In the genomic region with DNA sequence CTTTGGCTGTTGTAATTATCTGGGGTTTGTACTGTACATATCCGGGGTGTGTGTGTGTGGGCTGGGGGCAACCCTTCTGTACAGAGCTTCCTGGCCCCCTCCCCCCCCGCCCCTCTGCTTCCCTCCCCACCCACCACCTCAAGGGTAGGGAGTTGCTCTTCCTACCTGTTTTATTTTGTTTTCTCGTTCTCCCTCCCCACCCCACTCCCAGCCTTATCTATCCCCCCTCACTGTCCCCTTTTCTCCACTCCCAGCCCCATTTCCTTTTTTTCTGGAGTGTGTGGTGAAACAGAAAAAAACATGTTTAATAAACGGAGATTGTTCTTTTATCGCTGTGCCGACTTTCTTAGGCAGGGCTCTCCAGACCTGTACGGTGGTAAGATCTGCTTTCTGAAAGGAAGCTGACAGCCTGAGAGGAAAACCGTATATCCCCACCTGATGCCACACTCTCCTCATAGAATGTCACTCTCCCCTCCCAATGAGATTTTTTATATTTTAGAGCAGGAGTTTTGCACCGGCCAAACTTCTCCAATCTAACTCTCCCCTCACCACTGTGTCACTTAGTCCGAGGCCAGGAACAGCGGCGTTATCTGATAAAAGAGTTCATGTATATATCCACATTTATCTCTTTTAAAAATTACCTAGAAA, we compare ENCODE assay signal across 8 cellular contexts. TPM values are rescaled to one million over a fixed set of nuclear protein-coding genes. Genes with fewer than 3 reads are reported as not detected.
DNase-seq lines count a peak whose midpoint lies in the region; ATAC-seq and TF ChIP-seq lines count a peak whose summit lies in the region.

No MANE protein-coding gene starts in this region.

- 4 to 6% (median 5%) methylated on average over 12 of the region's 12 CpGs for WGBS in heart left ventricle, 4 donors
- WGBS in transverse colon (ENCODE audit: low coverage in 1 of 2), 2 donors = 2 to 4% methylated on average over 7 to 12 of the region's 12 CpGs

- H3K4me1 Mint-ChIP-seq in activated naive CD8-positive, alpha-beta T cell treated with anti-CD3 and anti-CD28 coated beads, Interleukin-2, amount 50 U/mL, for 24 hours = peaks cover 28% of the 10 kb centered on the region

- H3K36me3 ChIP-seq in heart left ventricle (peaks cover 0 to 22% (median 10%) of the 10 kb centered on the region in 9 donors), left lung (peaks cover 0 to 13% of the 10 kb centered on the region in 2 donors), transverse colon (no peaks in the 10 kb centered on the region)

- H3K4me1 ChIP-seq in heart left ventricle (peaks cover 0 to 39% (median 17%) of the 10 kb centered on the region in 12 donors), left lung (peaks cover 6 to 59% of the 10 kb centered on the region in 2 donors), transverse colon (peaks cover 6 to 20% (median 17%) of the 10 kb centered on the region in 4 donors)

- H3K4me3 ChIP-seq in heart left ventricle (peak overlapping the region; percentile 71 to 99 (median 88)), left lung (peak overlapping the region; percentile 86 to 98), transverse colon (peak overlapping the region; percentile 50 to 81 (median 66))

- no peak for ATAC-seq in heart left ventricle
- no peak for ATAC-seq in left ventricle myocardium superior
- no peak for ATAC-seq in activated naive CD8-positive, alpha-beta T cell treated with anti-CD3 and anti-CD28 coated beads, Interleukin-2, amount 50 U/mL, for 24 hours
- peak; percentile 2 for ATAC-seq in left lung
- no peak for ATAC-seq in HG02763 (IDR thresholded peaks at IDR 0.05; ENCODE audit: unreplicated experiment)
- no peak for ATAC-seq in GM18870 (IDR thresholded peaks at IDR 0.05; ENCODE audit: unreplicated experiment)

- H3K9me3 ChIP-seq in heart left ventricle = no peaks in the 10 kb centered on the region
- no peaks in the 10 kb centered on the region for H3K9me3 ChIP-seq in left lung
- H3K9me3 ChIP-seq in transverse colon = no peaks in the 10 kb centered on the region

- H3K4me3 Mint-ChIP-seq in activated naive CD8-positive, alpha-beta T cell treated with anti-CD3 and anti-CD28 coated beads, Interleukin-2, amount 50 U/mL, for 24 hours = peak overlapping the region; percentile 89

- H3K9me3 Mint-ChIP-seq in activated naive CD8-positive, alpha-beta T cell treated with anti-CD3 and anti-CD28 coated beads, Interleukin-2, amount 50 U/mL, for 24 hours = no peaks in the 10 kb centered on the region

- in situ Hi-C loops in transverse colon (cut with MboI; ENCODE audit: low pct_ligation_motif_present in 1 of 4, low pct_unique_long_range_greater_than_20kb in 1 of 4, low sequenced_read_pairs in 3 of 4) = no loop called here

- H3K27ac ChIP-seq in heart left ventricle (peak overlapping the region; percentile 21 to 88 (median 86)), left lung (peak overlapping the region in 1 of 2 donors; percentile 89), transverse colon (peak overlapping the region; percentile 81 to 92 (median 82))

- no peaks in the 10 kb centered on the region for H3K27me3 ChIP-seq in heart left ventricle
- H3K27me3 ChIP-seq in left lung = no peaks in the 10 kb centered on the region
- H3K27me3 ChIP-seq in transverse colon = no peaks in the 10 kb centered on the region

- TF ChIP-seq CTCF in heart left ventricle (IDR thresholded peaks at IDR 0.05) (no peak), left lung (IDR thresholded peaks at IDR 0.05) (no peak), transverse colon (IDR thresholded peaks at IDR 0.05) (no peak)

- TF ChIP-seq POLR2A in heart left ventricle (IDR thresholded peaks at IDR 0.05) = no peak
- no peak for TF ChIP-seq POLR2A in transverse colon (IDR thresholded peaks at IDR 0.05)

- peak overlapping the region; percentile 87 for H3K27ac Mint-ChIP-seq in activated naive CD8-positive, alpha-beta T cell treated with anti-CD3 and anti-CD28 coated beads, Interleukin-2, amount 50 U/mL, for 24 hours

- no peaks in the 10 kb centered on the region for H3K27me3 Mint-ChIP-seq in activated naive CD8-positive, alpha-beta T cell treated with anti-CD3 and anti-CD28 coated beads, Interleukin-2, amount 50 U/mL, for 24 hours

- intact Hi-C loops in heart left ventricle (cut with DNase I) = loop anchor here in 2 of 10 donors (1.0 to 5.0 kb wide), 3 partner anchors 43 to 119 kb away; partner anchors contain the start of gene KIFC1 (in 1 of the 2)
- intact Hi-C loops in left ventricle myocardium superior (cut with micrococcal nuclease) = no loop called here
- intact Hi-C loops in left lung (cut with DNase I) = no loop called here
- intact Hi-C loops in transverse colon (cut with DNase I; ENCODE audit: low total_unique reads) = no loop called here

- no peak for TF ChIP-seq EP300 in transverse colon (IDR thresholded peaks at IDR 0.05; ENCODE audit: low read depth)

- DNase-seq in heart left ventricle (no peak), left ventricle myocardium superior (no peak), left lung (no peak), transverse colon (no peak), NCI-H2196 (lab: John Stamatoyannopoulos, UW; ENCODE audit: unreplicated experiment) (no peak)
- DNase-seq in activated naive CD8-positive, alpha-beta T cell treated with anti-CD3 and anti-CD28 coated beads, Interleukin-2, amount 50 U/mL, for 24 hours = no peak

- H3K36me3 Mint-ChIP-seq in activated naive CD8-positive, alpha-beta T cell treated with anti-CD3 and anti-CD28 coated beads, Interleukin-2, amount 50 U/mL, for 24 hours (ENCODE audit: low read depth) = peaks cover 19% of the 10 kb centered on the region

RNA-seq across cellular contexts. Expression of gene ZBTB9, which starts 0.9 kb away (rescaled TPM):
- total RNA-seq in heart left ventricle (1 to 10 TPM; 2.5 to 6.4 (median 4.7) TPM), left ventricle myocardium superior (5.1 TPM), left lung (1 to 10 TPM; 5.8 to 9.8 TPM), transverse colon (1 to 10 TPM in 2 of 4 donors, not detected in 2; 2.2 to 3.2 TPM)
- polyA plus RNA-seq in heart left ventricle = 1 to 10 TPM; 2.2 to 5.6 TPM

RNA-seq across cellular contexts. Expression of gene SYNGAP1, which starts 33.6 kb away (rescaled TPM):
- total RNA-seq in heart left ventricle (1 to 10 TPM; 2.4 to 9.9 (median 4.4) TPM), left ventricle myocardium superior (6.2 TPM), left lung (10 to 100 TPM; 18.1 to 18.5 TPM), transverse colon (10 to 100 TPM in 2 of 4 donors, 1 to 10 TPM in 2; 4.9 to 37.2 (median 11.1) TPM)
- polyA plus RNA-seq in heart left ventricle = 1 to 10 TPM; 5.0 to 5.8 TPM

RNA-seq across cellular contexts. Expression of gene CUTA, which starts 35.6 kb away (rescaled TPM):
- total RNA-seq in heart left ventricle = 100 to 1,000 TPM in 8 of 9 donors, 10 to 100 TPM in 1; 99.3 to 142 (median 120) TPM
- polyA plus RNA-seq in heart left ventricle = 100 to 1,000 TPM; 139 to 142 TPM
- total RNA-seq in left ventricle myocardium superior = 120 TPM
- 100 to 1,000 TPM; 144 to 175 TPM for total RNA-seq in left lung
- total RNA-seq in transverse colon = 100 to 1,000 TPM in 2 of 4 donors, 10 to 100 TPM in 2; 18.9 to 134 (median 91.3) TPM

RNA-seq across cellular contexts. Expression of gene PHF1, which starts 42.7 kb away (rescaled TPM):
- total RNA-seq in heart left ventricle = 10 to 100 TPM; 43.0 to 82.1 (median 47.3) TPM
- 10 to 100 TPM; 54.0 to 77.0 TPM for polyA plus RNA-seq in heart left ventricle
- total RNA-seq in left ventricle myocardium superior = 51.9 TPM
- total RNA-seq in left lung = 10 to 100 TPM; 43.4 to 45.6 TPM
- total RNA-seq in transverse colon = 100 to 1,000 TPM in 1 of 4 donors, 10 to 100 TPM in 3; 47.8 to 110 (median 48.4) TPM
